Comparison of ENCODE assay signal across 8 cellular contexts in genomic region chr9:37324261-37324683, GRCh38.
A peak's percentile ranks its signal among the peaks of the same experiment; 100 is the strongest.
DNase-seq lines count a peak whose midpoint lies in the region; ATAC-seq and TF ChIP-seq lines count a peak whose summit lies in the region.

No MANE protein-coding gene starts in this region.

- DNase-seq in EH (ENCODE audit: low read depth) (peak; percentile 8), epithelial cell of esophagus (ENCODE audit: low read depth) (peak; percentile 14), natural killer cell (no peak), SHP77 treated with DMSO at 0.1 percent for 48 hours (lab: John Stamatoyannopoulos, UW) (no peak), esophagus muscularis mucosa (ENCODE audit: extremely low spot score) (no peak)
- no peak for DNase-seq in stimulated activated CD4-positive, alpha-beta T cell treated with anti-CD3 and anti-CD28 coated beads, Interleukin-2, amount 100 ng/mL, for 48 hours

- peak overlapping the region in 1 of 2 donors; percentile 12 for H3K27ac Mint-ChIP-seq in natural killer cell

- TF ChIP-seq POLR2A in esophagus muscularis mucosa (IDR thresholded peaks at IDR 0.05; ENCODE audit: low read depth), result no peak

- no peaks in the 10 kb centered on the region for H3K27me3 Mint-ChIP-seq in natural killer cell (ENCODE audit: low read depth in 2 of 2)

- WGBS in esophagus muscularis mucosa, result 81% methylated on average over 7 of the region's 7 CpGs

- peaks cover 0 to 18% (median 3%) of the 10 kb centered on the region in 4 donors for H3K36me3 ChIP-seq in esophagus muscularis mucosa

- H3K4me3 Mint-ChIP-seq in natural killer cell, result no peak overlapping the region

- H3K27me3 ChIP-seq in esophagus muscularis mucosa, result no peaks in the 10 kb centered on the region

- no peak for TF ChIP-seq EP300 in esophagus muscularis mucosa (IDR thresholded peaks at IDR 0.05)

- H3K4me3 ChIP-seq in epithelial cell of esophagus (ENCODE audit: low read length) (no peak overlapping the region), esophagus muscularis mucosa (no peak overlapping the region)

- H3K9me3 ChIP-seq in esophagus muscularis mucosa, result peaks cover 0 to 4% (median 0%) of the 10 kb centered on the region in 4 donors

- no peak overlapping the region for H3K27ac ChIP-seq in esophagus muscularis mucosa (replicated peaks in 1 of 4)

- no peaks in the 10 kb centered on the region for H3K9me3 Mint-ChIP-seq in natural killer cell

- intact Hi-C loops in natural killer cell (cut with micrococcal nuclease), result no loop called here
- intact Hi-C loops in esophagus muscularis mucosa (cut with DNase I), result no loop called here

- no peaks in the 10 kb centered on the region for H3K36me3 Mint-ChIP-seq in natural killer cell

- no peak for TF ChIP-seq CTCF in epithelial cell of esophagus (IDR thresholded peaks at IDR 0.05; ENCODE audit: insufficient read depth, low read depth, low read length, missing control alignments)
- no peak for TF ChIP-seq CTCF in natural killer cell (IDR thresholded peaks at IDR 0.05)
- no peak for TF ChIP-seq CTCF in esophagus muscularis mucosa (IDR thresholded peaks at IDR 0.05)

- no peaks in the 10 kb centered on the region for H3K4me1 ChIP-seq in esophagus muscularis mucosa

- ATAC-seq in GM19467 (IDR thresholded peaks at IDR 0.05; ENCODE audit: unreplicated experiment) (peak; percentile 61), HG03521 (IDR thresholded peaks at IDR 0.05; ENCODE audit: unreplicated experiment) (peak; percentile 40), natural killer cell (no peak)

- H3K4me1 Mint-ChIP-seq in natural killer cell, result peaks cover 8 to 16% of the 10 kb centered on the region in 2 donors

Comparison
In these comparisons a context has a peak if more than half of its experiments do, and no peak if none do; other contexts are left out.
1. DNase-seq: peak in EH (single experiment) and epithelial cell of esophagus (single experiment); none in natural killer cell (single experiment), SHP77 treated with DMSO at 0.1 percent for 48 hours (single experiment), stimulated activated CD4-positive, alpha-beta T cell treated with anti-CD3 and anti-CD28 coated beads, Interleukin-2, amount 100 ng/mL, for 48 hours (0 of 2) and esophagus muscularis mucosa (single experiment).
2. ATAC-seq: peak in GM19467 (single experiment) and HG03521 (single experiment); none in natural killer cell (0 of 3).